In the genomic region with DNA sequence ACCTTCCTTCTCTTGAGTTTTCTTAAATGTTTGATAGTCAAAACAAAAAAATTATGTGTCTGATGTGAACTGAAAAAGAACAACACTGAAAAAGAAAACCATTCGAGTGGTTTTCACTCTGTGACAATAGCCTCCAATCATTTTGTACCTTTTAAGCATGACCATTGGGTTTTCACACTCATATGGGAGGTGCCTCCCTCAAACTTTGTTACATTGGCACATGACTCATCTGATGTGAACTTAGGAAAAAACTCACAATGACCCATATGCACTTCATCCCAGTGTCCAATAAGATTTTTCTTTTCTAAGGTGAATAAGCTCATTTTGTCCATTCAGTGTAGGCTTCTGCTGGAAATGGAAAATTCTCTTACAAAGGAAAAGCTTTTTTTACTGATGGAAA, we compare ENCODE assay signal across 14 cellular contexts.
DNase-seq lines count a peak whose midpoint lies in the region; ATAC-seq and TF ChIP-seq lines count a peak whose summit lies in the region.
"Had no signal": no experiment of that assay in that cellular context is flagged by ENCODE, and none has a peak within 500 bp of the region (broad histone marks: within the 10 kb centered on the region; RNA-seq: fewer than 3 reads in every experiment).

No MANE protein-coding gene starts in this region.

- no peak overlapping the region for H3K4me3 Mint-ChIP-seq in activated naive CD8-positive, alpha-beta T cell treated with anti-CD3 and anti-CD28 coated beads, Interleukin-2, amount 50 U/mL, for 24 hours
- no peak overlapping the region for H3K4me3 Mint-ChIP-seq in activated naive CD8-positive, alpha-beta T cell treated with anti-CD3 and anti-CD28 coated beads for 36 hours
- H3K4me3 Mint-ChIP-seq in glutamatergic neuron (ENCODE audit: unreplicated experiment): no peak overlapping the region
- H3K4me3 Mint-ChIP-seq in progenitor cell of endocrine pancreas (ENCODE audit: low read depth): no peak overlapping the region
- H3K4me3 Mint-ChIP-seq: activated CD4-positive, alpha-beta T cell treated with anti-CD3 and anti-CD28 coated beads, Interleukin-2, amount 10 ng/mL, durations not matched to agents 7 days and 5 days; GM23338 had no signal

- no peak for TF ChIP-seq CTCF in fibroblast of mammary gland (conservative IDR thresholded peaks at IDR 0.05; ENCODE audit: control insufficient read depth, insufficient read depth, low read depth, low read length)
- no peak for TF ChIP-seq CTCF in glutamatergic neuron (IDR thresholded peaks at IDR 0.05; ENCODE audit: partially characterized antibody, unreplicated experiment)
- no peak for TF ChIP-seq CTCF in progenitor cell of endocrine pancreas (IDR thresholded peaks at IDR 0.05; ENCODE audit: unreplicated experiment)
- no peak for TF ChIP-seq CTCF in lower lobe of right lung (IDR thresholded peaks at IDR 0.05)

- H3K36me3 Mint-ChIP-seq in activated naive CD8-positive, alpha-beta T cell treated with anti-CD3 and anti-CD28 coated beads, Interleukin-2, amount 50 U/mL, for 24 hours (ENCODE audit: low read depth): no peaks in the 10 kb centered on the region
- no peaks in the 10 kb centered on the region for H3K36me3 Mint-ChIP-seq in activated naive CD8-positive, alpha-beta T cell treated with anti-CD3 and anti-CD28 coated beads for 36 hours
- no peaks in the 10 kb centered on the region for H3K36me3 Mint-ChIP-seq in glutamatergic neuron (ENCODE audit: unreplicated experiment)
- peaks cover 9% of the 10 kb centered on the region for H3K36me3 Mint-ChIP-seq in progenitor cell of endocrine pancreas (ENCODE audit: insufficient read depth)

- no peaks in the 10 kb centered on the region for H3K27me3 ChIP-seq in lower lobe of right lung (ENCODE audit: low read depth)
- H3K27me3 ChIP-seq: uterus had no signal

- H3K9me3 ChIP-seq in lower lobe of right lung: no peaks in the 10 kb centered on the region
- H3K9me3 ChIP-seq: uterus had no signal

- H3K27me3 Mint-ChIP-seq in activated naive CD8-positive, alpha-beta T cell treated with anti-CD3 and anti-CD28 coated beads, Interleukin-2, amount 50 U/mL, for 24 hours: peaks cover 3% of the 10 kb centered on the region
- peaks cover 4% of the 10 kb centered on the region for H3K27me3 Mint-ChIP-seq in activated naive CD8-positive, alpha-beta T cell treated with anti-CD3 and anti-CD28 coated beads for 36 hours
- H3K27me3 Mint-ChIP-seq in glutamatergic neuron (ENCODE audit: unreplicated experiment) (no peaks in the 10 kb centered on the region), progenitor cell of endocrine pancreas (no peaks in the 10 kb centered on the region)

- H3K27ac ChIP-seq in lower lobe of right lung: no peak overlapping the region
- H3K27ac ChIP-seq: uterus had no signal

- ATAC-seq in activated naive CD8-positive, alpha-beta T cell treated with anti-CD3 and anti-CD28 coated beads, Interleukin-2, amount 50 U/mL, for 24 hours: peak; percentile 86
- ATAC-seq in SK-N-SH treated with all-trans-retinoic acid at 6 μM for 48 hours: peak; percentile 37; the same call in 1 of the 3 replicates
- no peak for ATAC-seq in lower lobe of right lung
- ATAC-seq: GM23338 had no signal

- H3K4me1 ChIP-seq in lower lobe of right lung: no peaks in the 10 kb centered on the region
- H3K4me1 ChIP-seq: uterus had no signal

- DNase-seq in activated naive CD8-positive, alpha-beta T cell treated with anti-CD3 and anti-CD28 coated beads, Interleukin-2, amount 50 U/mL, for 24 hours: no peak
- no peak for DNase-seq in activated naive CD8-positive, alpha-beta T cell treated with anti-CD3 and anti-CD28 coated beads for 36 hours
- DNase-seq in fibroblast of mammary gland (ENCODE audit: low read depth) (peak; percentile 79), stromal cell of bone marrow (ENCODE audit: low read depth) (peak; percentile 59), glutamatergic neuron (no peak), progenitor cell of endocrine pancreas (ENCODE audit: low spot score, unreplicated experiment) (no peak), lower lobe of right lung (no peak)
- DNase-seq: activated CD4-positive, alpha-beta T cell treated with anti-CD3 and anti-CD28 coated beads, Interleukin-2, amount 10 ng/mL, durations not matched to agents 7 days and 5 days; activated naive CD4-positive, alpha-beta T cell; NCI-H1092; stimulated activated CD8-positive, alpha-beta memory T cell treated with anti-CD3 and anti-CD28 coated beads, Interleukin-4, amount 100 ng/mL, for 48 hours; uterus had no signal

- intact Hi-C loops in lower lobe of right lung (cut with DNase I): no loop called here

- no peaks in the 10 kb centered on the region for H3K9me3 Mint-ChIP-seq in activated naive CD8-positive, alpha-beta T cell treated with anti-CD3 and anti-CD28 coated beads, Interleukin-2, amount 50 U/mL, for 24 hours
- H3K9me3 Mint-ChIP-seq in activated naive CD8-positive, alpha-beta T cell treated with anti-CD3 and anti-CD28 coated beads for 36 hours: no peaks in the 10 kb centered on the region
- H3K9me3 Mint-ChIP-seq in glutamatergic neuron (ENCODE audit: unreplicated experiment) (no peaks in the 10 kb centered on the region), progenitor cell of endocrine pancreas (ENCODE audit: low read depth) (peaks cover 3% of the 10 kb centered on the region)
- H3K9me3 Mint-ChIP-seq: activated CD4-positive, alpha-beta T cell treated with anti-CD3 and anti-CD28 coated beads, Interleukin-2, amount 10 ng/mL, durations not matched to agents 7 days and 5 days had no signal

- H3K4me1 Mint-ChIP-seq in activated naive CD8-positive, alpha-beta T cell treated with anti-CD3 and anti-CD28 coated beads, Interleukin-2, amount 50 U/mL, for 24 hours: peaks cover 12% of the 10 kb centered on the region
- peaks cover 10% of the 10 kb centered on the region for H3K4me1 Mint-ChIP-seq in activated naive CD8-positive, alpha-beta T cell treated with anti-CD3 and anti-CD28 coated beads for 36 hours
- H3K4me1 Mint-ChIP-seq in glutamatergic neuron (ENCODE audit: low read depth, unreplicated experiment) (no peaks in the 10 kb centered on the region), progenitor cell of endocrine pancreas (ENCODE audit: low read depth) (no peaks in the 10 kb centered on the region)
- H3K4me1 Mint-ChIP-seq: GM23338 had no signal

- H3K4me3 ChIP-seq in fibroblast of mammary gland (ENCODE audit: control insufficient read depth, low read depth, low read length) (no peak overlapping the region), lower lobe of right lung (no peak overlapping the region)
- H3K4me3 ChIP-seq: GM23338, uterus had no signal

- peak overlapping the region; percentile 18 for H3K27ac Mint-ChIP-seq in activated naive CD8-positive, alpha-beta T cell treated with anti-CD3 and anti-CD28 coated beads, Interleukin-2, amount 50 U/mL, for 24 hours
- H3K27ac Mint-ChIP-seq in activated naive CD8-positive, alpha-beta T cell treated with anti-CD3 and anti-CD28 coated beads for 36 hours: no peak overlapping the region
- H3K27ac Mint-ChIP-seq in glutamatergic neuron (ENCODE audit: unreplicated experiment) (no peak overlapping the region), progenitor cell of endocrine pancreas (no peak overlapping the region)
- H3K27ac Mint-ChIP-seq: activated CD4-positive, alpha-beta T cell treated with anti-CD3 and anti-CD28 coated beads, Interleukin-2, amount 10 ng/mL, durations not matched to agents 7 days and 5 days; GM23338 had no signal

- H3K36me3 ChIP-seq in lower lobe of right lung: peaks cover 24% of the 10 kb centered on the region
- H3K36me3 ChIP-seq: uterus had no signal

TF ChIP-seq in SK-N-SH treated with all-trans-retinoic acid at 6 μM for 48 hours, 23 proteins besides CTCF, POLR2A, EP300 and RAD21:
- TF ChIP-seq TCF4 (CRISPR knock-in tag; IDR thresholded peaks at IDR 0.05; ENCODE audit: borderline replicate concordance) (no peak), OSR1 (CRISPR knock-in tag; IDR thresholded peaks at IDR 0.05) (no peak), ZC3H10 (CRISPR knock-in tag; IDR thresholded peaks at IDR 0.05) (no peak)

Comparison
In these comparisons a context has a peak if more than half of its experiments do, and no peak if none do; other contexts are left out.
1. ATAC-seq: peak in activated naive CD8-positive, alpha-beta T cell treated with anti-CD3 and anti-CD28 coated beads, Interleukin-2, amount 50 U/mL, for 24 hours (single experiment) and SK-N-SH treated with all-trans-retinoic acid at 6 μM for 48 hours (single experiment); none in lower lobe of right lung (0 of 2).
2. DNase-seq: peak in fibroblast of mammary gland (single experiment) and stromal cell of bone marrow (single experiment); none in activated naive CD8-positive, alpha-beta T cell treated with anti-CD3 and anti-CD28 coated beads, Interleukin-2, amount 50 U/mL, for 24 hours (single experiment), activated naive CD8-positive, alpha-beta T cell treated with anti-CD3 and anti-CD28 coated beads for 36 hours (single experiment), glutamatergic neuron (single experiment), progenitor cell of endocrine pancreas (single experiment) and lower lobe of right lung (single experiment).